3 cellular contexts compared by ENCODE assay signal in genomic region chrX:119027960-119028732, GRCh38. TPM values are rescaled to one million over a fixed set of nuclear protein-coding genes. Genes with fewer than 3 reads are reported as not detected.
"Had no signal": no experiment of that assay in that cellular context is flagged by ENCODE, and none has a peak within 500 bp of the region (broad histone marks: within the 10 kb centered on the region; RNA-seq: fewer than 3 reads in every experiment).

No MANE protein-coding gene starts in this region.

RNA-seq across cellular contexts. Expression of gene CT47C1, which starts 44.6 kb away (rescaled TPM):
- total RNA-seq: Peyer's patch, SJCRH30, SK-MEL-5 had no signal
